8 cellular contexts compared by ENCODE assay signal in genomic region chr1:40630488-40631223, GRCh38. TPM values are rescaled to one million over a fixed set of nuclear protein-coding genes. Genes with fewer than 3 reads are reported as not detected.
DNase-seq lines count a peak whose midpoint lies in the region; ATAC-seq lines count a peak whose summit lies in the region.

No MANE protein-coding gene starts in this region.

- H3K4me3 Mint-ChIP-seq in activated CD8-positive, alpha-beta memory T cell treated with anti-CD3 and anti-CD28 coated beads, Interleukin-2, amount 10 ng/mL, durations not matched to agents 7 days and 5 days = no peak overlapping the region
- no peak overlapping the region for H3K4me3 Mint-ChIP-seq in activated T-helper 1 cell treated with anti-CD3 and anti-CD28 coated beads, Interleukin-12 subunit alpha, Interleukin-12 subunit beta, Interleukin-2, Interleukin-4 antibody, amounts not matched to agents 30 ng/mL and 10 ng/mL and 1 ng/mL, durations not matched to agents 14 hours and 24 hours and 36 hours

- intact Hi-C loops in activated T-helper 1 cell treated with anti-CD3 and anti-CD28 coated beads, Interleukin-12 subunit alpha, Interleukin-12 subunit beta, Interleukin-2, Interleukin-4 antibody, amounts not matched to agents 30 ng/mL and 10 ng/mL and 1 ng/mL, durations not matched to agents 14 hours and 24 hours and 36 hours (cut with micrococcal nuclease) = no loop called here

- H3K27ac Mint-ChIP-seq in activated CD8-positive, alpha-beta memory T cell treated with anti-CD3 and anti-CD28 coated beads, Interleukin-2, amount 10 ng/mL, durations not matched to agents 7 days and 5 days = no peak overlapping the region
- no peak overlapping the region for H3K27ac Mint-ChIP-seq in activated T-helper 1 cell treated with anti-CD3 and anti-CD28 coated beads, Interleukin-12 subunit alpha, Interleukin-12 subunit beta, Interleukin-2, Interleukin-4 antibody, amounts not matched to agents 30 ng/mL and 10 ng/mL and 1 ng/mL, durations not matched to agents 14 hours and 24 hours and 36 hours

- ATAC-seq in activated CD8-positive, alpha-beta memory T cell treated with anti-CD3 and anti-CD28 coated beads, Interleukin-2, amount 10 ng/mL, durations not matched to agents 7 days and 5 days = no peak
- ATAC-seq in GM19455 (IDR thresholded peaks at IDR 0.05; ENCODE audit: unreplicated experiment) = no peak

- CTCF ChIA-PET in activated CD8-positive, alpha-beta memory T cell treated with anti-CD3 and anti-CD28 coated beads, Interleukin-2, amount 10 ng/mL, durations not matched to agents 7 days and 5 days (lab: Charles Lee) = interaction anchor here (0.9 to 2.4 kb wide), 6 partner anchors 10 to 318 kb away, joined by 3 to 9 read pairs (median 5); no protein-coding TSS in a partner anchor

- DNase-seq in activated CD8-positive, alpha-beta memory T cell treated with anti-CD3 and anti-CD28 coated beads, Interleukin-2, amount 10 ng/mL, durations not matched to agents 7 days and 5 days = peak; percentile 51
- no peak for DNase-seq in activated CD8-positive, alpha-beta memory T cell treated with anti-CD3 and anti-CD28 coated beads for 24 hours
- peak; percentile 31 for DNase-seq in NCI-H774 (lab: John Stamatoyannopoulos, UW)
- DNase-seq in cerebellar cortex (ENCODE audit: low spot score) = peak; percentile 55
- peak; percentile 48 for DNase-seq in myocyte (ENCODE audit: low read depth)
- no peak for DNase-seq in kidney glomerular epithelial cell (lab: John Stamatoyannopoulos, UW)
- DNase-seq in activated T-helper 1 cell treated with anti-CD3 and anti-CD28 coated beads, Interleukin-12 subunit alpha, Interleukin-12 subunit beta, Interleukin-2, Interleukin-4 antibody, amounts not matched to agents 30 ng/mL and 10 ng/mL and 1 ng/mL, durations not matched to agents 14 hours and 24 hours and 36 hours (ENCODE audit: low spot score) = no peak

- H3K9me3 Mint-ChIP-seq in activated CD8-positive, alpha-beta memory T cell treated with anti-CD3 and anti-CD28 coated beads, Interleukin-2, amount 10 ng/mL, durations not matched to agents 7 days and 5 days (ENCODE audit: low read depth) = no peaks in the 10 kb centered on the region
- no peaks in the 10 kb centered on the region for H3K9me3 Mint-ChIP-seq in activated T-helper 1 cell treated with anti-CD3 and anti-CD28 coated beads, Interleukin-12 subunit alpha, Interleukin-12 subunit beta, Interleukin-2, Interleukin-4 antibody, amounts not matched to agents 30 ng/mL and 10 ng/mL and 1 ng/mL, durations not matched to agents 14 hours and 24 hours and 36 hours

- no peaks in the 10 kb centered on the region for H3K27me3 Mint-ChIP-seq in activated CD8-positive, alpha-beta memory T cell treated with anti-CD3 and anti-CD28 coated beads, Interleukin-2, amount 10 ng/mL, durations not matched to agents 7 days and 5 days
- H3K27me3 Mint-ChIP-seq in activated T-helper 1 cell treated with anti-CD3 and anti-CD28 coated beads, Interleukin-12 subunit alpha, Interleukin-12 subunit beta, Interleukin-2, Interleukin-4 antibody, amounts not matched to agents 30 ng/mL and 10 ng/mL and 1 ng/mL, durations not matched to agents 14 hours and 24 hours and 36 hours (ENCODE audit: insufficient read depth) = no peaks in the 10 kb centered on the region

- H3K36me3 Mint-ChIP-seq in activated CD8-positive, alpha-beta memory T cell treated with anti-CD3 and anti-CD28 coated beads, Interleukin-2, amount 10 ng/mL, durations not matched to agents 7 days and 5 days = peaks cover 2% of the 10 kb centered on the region
- H3K36me3 Mint-ChIP-seq in activated T-helper 1 cell treated with anti-CD3 and anti-CD28 coated beads, Interleukin-12 subunit alpha, Interleukin-12 subunit beta, Interleukin-2, Interleukin-4 antibody, amounts not matched to agents 30 ng/mL and 10 ng/mL and 1 ng/mL, durations not matched to agents 14 hours and 24 hours and 36 hours (ENCODE audit: low read depth) = no peaks in the 10 kb centered on the region

- peaks cover 35% of the 10 kb centered on the region for H3K4me1 Mint-ChIP-seq in activated CD8-positive, alpha-beta memory T cell treated with anti-CD3 and anti-CD28 coated beads, Interleukin-2, amount 10 ng/mL, durations not matched to agents 7 days and 5 days
- peaks cover 34% of the 10 kb centered on the region for H3K4me1 Mint-ChIP-seq in activated T-helper 1 cell treated with anti-CD3 and anti-CD28 coated beads, Interleukin-12 subunit alpha, Interleukin-12 subunit beta, Interleukin-2, Interleukin-4 antibody, amounts not matched to agents 30 ng/mL and 10 ng/mL and 1 ng/mL, durations not matched to agents 14 hours and 24 hours and 36 hours (ENCODE audit: low read depth)

RNA-seq across cellular contexts. Expression of gene RIMS3, which starts 34.8 kb away (rescaled TPM):
- total RNA-seq in activated CD8-positive, alpha-beta memory T cell treated with anti-CD3 and anti-CD28 coated beads, Interleukin-2, amount 10 ng/mL, durations not matched to agents 7 days and 5 days = 1 to 10 TPM; 2.1 to 5.3 TPM
- 13.7 and 31.0 TPM in 2 replicates for total RNA-seq in myocyte
- 4.4 TPM for polyA plus RNA-seq in myocyte (2012)
- total RNA-seq in activated T-helper 1 cell treated with anti-CD3 and anti-CD28 coated beads, Interleukin-12 subunit alpha, Interleukin-12 subunit beta, Interleukin-2, Interleukin-4 antibody, amounts not matched to agents 30 ng/mL and 10 ng/mL and 1 ng/mL, durations not matched to agents 14 hours and 24 hours and 36 hours = 1.5 and 1.9 TPM in 2 replicates

Comparison
In these comparisons a context has a peak if more than half of its experiments do, and no peak if none do; other contexts are left out.
1. DNase-seq: peak in activated CD8-positive, alpha-beta memory T cell treated with anti-CD3 and anti-CD28 coated beads, Interleukin-2, amount 10 ng/mL, durations not matched to agents 7 days and 5 days (single experiment), NCI-H774 (single experiment), cerebellar cortex (single experiment) and myocyte (single experiment); none in activated CD8-positive, alpha-beta memory T cell treated with anti-CD3 and anti-CD28 coated beads for 24 hours (single experiment), kidney glomerular epithelial cell (single experiment) and activated T-helper 1 cell treated with anti-CD3 and anti-CD28 coated beads, Interleukin-12 subunit alpha, Interleukin-12 subunit beta, Interleukin-2, Interleukin-4 antibody, amounts not matched to agents 30 ng/mL and 10 ng/mL and 1 ng/mL, durations not matched to agents 14 hours and 24 hours and 36 hours (single experiment).